ENCODE assay signal across 10 cellular contexts in genomic region chr6:146289816-146290588, GRCh38.
DNase-seq lines count a peak whose midpoint lies in the region; ATAC-seq and TF ChIP-seq lines count a peak whose summit lies in the region.
"Had no signal": no experiment of that assay in that cellular context is flagged by ENCODE, and none has a peak within 500 bp of the region (broad histone marks: within the 10 kb centered on the region; RNA-seq: fewer than 3 reads in every experiment).

No MANE protein-coding gene starts in this region.

- WGBS in IMR-90 (ENCODE audit: extremely low coverage in 2 of 2, insufficient read length in 1 of 2), 2 experiments: no CpG with 5 or more reads among the region's 5 CpGs

- H3K79me1 ChIP-seq in IMR-90 (ENCODE audit: low read depth in 1 of 2, low read length in 2 of 2): no peaks in the 10 kb centered on the region

- H4K5ac ChIP-seq in IMR-90 (ENCODE audit: low read depth, low read length): no peak overlapping the region

- H4K8ac ChIP-seq in IMR-90 (ENCODE audit: low read depth in 2 of 2, low read length in 2 of 2): no peak overlapping the region

- no peaks in the 10 kb centered on the region for H3K79me2 ChIP-seq in OCI-LY7 (ENCODE audit: insufficient read depth, low read depth, low read length)

- no peaks in the 10 kb centered on the region for H3K4me1 Mint-ChIP-seq in activated T-helper 1 cell treated with anti-CD3 and anti-CD28 coated beads, Interleukin-12 subunit alpha, Interleukin-12 subunit beta, Interleukin-2, Interleukin-4 antibody, amounts not matched to agents 30 ng/mL and 10 ng/mL and 1 ng/mL, durations not matched to agents 14 hours and 24 hours and 36 hours (ENCODE audit: low read depth)

- H3K36me3 ChIP-seq in IMR-90 (ENCODE audit: control insufficient read depth, insufficient read depth, low read length): no peaks in the 10 kb centered on the region
- H3K36me3 ChIP-seq in OCI-LY7 (ENCODE audit: insufficient read depth, low read length): no peaks in the 10 kb centered on the region
- H3K36me3 ChIP-seq: prostate gland had no signal

- H2BK5ac ChIP-seq in IMR-90 (ENCODE audit: low read depth, low read length, poor library complexity, severe bottlenecking): no peak overlapping the region

- BruUV-seq in IMR-90 (replicated peaks; lab: Mats Ljungman, UMichigan) (no TSS peak), OCI-LY7 (replicated peaks; lab: Mats Ljungman, UMichigan) (no TSS peak)

- H3K4me2 ChIP-seq in IMR-90 (ENCODE audit: low read depth, low read length) (no peak overlapping the region), OCI-LY7 (ENCODE audit: low read length) (no peak overlapping the region)
- H3K4me2 ChIP-seq: PC-9 had no signal

- no peak overlapping the region for H3K18ac ChIP-seq in IMR-90 (ENCODE audit: low read depth, low read length)

- DNase-seq in AG20443 (ENCODE audit: low spot score) (peak; percentile 71), IMR-90 (peak; percentile 52), astrocyte of the hippocampus (ENCODE audit: low read depth, low spot score) (peak; percentile 35), kidney tubule cell (ENCODE audit: low spot score) (peak; percentile 60), OCI-LY7 (ENCODE audit: low spot score) (no peak)
- DNase-seq in activated T-helper 1 cell treated with anti-CD3 and anti-CD28 coated beads, Interleukin-12 subunit alpha, Interleukin-12 subunit beta, Interleukin-2, Interleukin-4 antibody, amounts not matched to agents 30 ng/mL and 10 ng/mL and 1 ng/mL, durations not matched to agents 14 hours and 24 hours and 36 hours (ENCODE audit: low spot score): no peak
- DNase-seq: PC-9 had no signal

- H3K4me3 ChIP-seq in IMR-90 (ENCODE audit: insufficient read depth, low read depth, low read length): no peak overlapping the region
- H3K4me3 ChIP-seq in OCI-LY7 (ENCODE audit: low read depth, low read length, poor library complexity, severe bottlenecking): no peak overlapping the region
- H3K4me3 ChIP-seq: PC-9, prostate gland had no signal

- H3K27ac ChIP-seq in IMR-90 (ENCODE audit: insufficient read depth, low read length): no peak overlapping the region
- no peak overlapping the region for H3K27ac ChIP-seq in OCI-LY7 (ENCODE audit: low read depth, low read length, poor library complexity, severe bottlenecking)
- H3K27ac ChIP-seq: PC-9, prostate gland had no signal

- in situ Hi-C loops in IMR-90 (cut with MboI; ENCODE audit: low sequenced_read_pairs): no loop called here

- H3K14ac ChIP-seq in IMR-90 (replicated peaks; ENCODE audit: low read depth, low read length): no peak overlapping the region

- POLR2A ChIA-PET in IMR-90 (lab: Charles Lee; ENCODE audit: unreplicated experiment): no interaction called here
- POLR2A ChIA-PET in OCI-LY7 (lab: Charles Lee): interaction anchor here (0.7 kb wide), 1 partner anchor 10 kb away, joined by 3 read pairs; no protein-coding TSS in a partner anchor

- intact Hi-C loops in IMR-90 (cut with micrococcal nuclease) (no loop called here), OCI-LY7 (cut with micrococcal nuclease; ENCODE audit: unreplicated experiment) (no loop called here)
- intact Hi-C loops in activated T-helper 1 cell treated with anti-CD3 and anti-CD28 coated beads, Interleukin-12 subunit alpha, Interleukin-12 subunit beta, Interleukin-2, Interleukin-4 antibody, amounts not matched to agents 30 ng/mL and 10 ng/mL and 1 ng/mL, durations not matched to agents 14 hours and 24 hours and 36 hours (cut with micrococcal nuclease): no loop called here

- TF ChIP-seq POLR2A in IMR-90 (IDR thresholded peaks at IDR 0.05; ENCODE audit: low read depth, low read length): no peak

- H2AK9ac ChIP-seq in IMR-90 (replicated peaks; ENCODE audit: low read depth, low read length, poor library complexity): no peak overlapping the region

- TF ChIP-seq CTCF in IMR-90 (conservative IDR thresholded peaks at IDR 0.05; ENCODE audit: low read depth, low read length) (no peak), OCI-LY7 (conservative IDR thresholded peaks at IDR 0.05; ENCODE audit: low read length) (no peak)

- CTCF ChIA-PET in IMR-90 (lab: Yijun Ruan, JAX) (no interaction called here), OCI-LY7 (lab: Charles Lee; ENCODE audit: unreplicated experiment) (no interaction called here)

- H3K9me3 ChIP-seq in IMR-90 (ENCODE audit: control insufficient read depth, insufficient read depth, low read length) (no peaks in the 10 kb centered on the region), OCI-LY7 (ENCODE audit: low read length) (no peaks in the 10 kb centered on the region)
- H3K9me3 ChIP-seq: prostate gland had no signal

- H4K20me1 ChIP-seq in IMR-90 (ENCODE audit: insufficient read depth, low read length): no peaks in the 10 kb centered on the region
- no peaks in the 10 kb centered on the region for H4K20me1 ChIP-seq in OCI-LY7 (ENCODE audit: insufficient read depth, low read length)

- H3K56ac ChIP-seq in IMR-90 (ENCODE audit: extremely low read depth, insufficient read depth, low read length): no peak overlapping the region

- no peaks in the 10 kb centered on the region for H3K36me3 Mint-ChIP-seq in activated T-helper 1 cell treated with anti-CD3 and anti-CD28 coated beads, Interleukin-12 subunit alpha, Interleukin-12 subunit beta, Interleukin-2, Interleukin-4 antibody, amounts not matched to agents 30 ng/mL and 10 ng/mL and 1 ng/mL, durations not matched to agents 14 hours and 24 hours and 36 hours (ENCODE audit: low read depth)

- no peak overlapping the region for H3K23ac ChIP-seq in IMR-90 (ENCODE audit: low read depth, low read length)

- H3K27me3 ChIP-seq in IMR-90 (ENCODE audit: control insufficient read depth, insufficient read depth, low read length): no peaks in the 10 kb centered on the region

- no peak overlapping the region for H3K4me3 Mint-ChIP-seq in activated T-helper 1 cell treated with anti-CD3 and anti-CD28 coated beads, Interleukin-12 subunit alpha, Interleukin-12 subunit beta, Interleukin-2, Interleukin-4 antibody, amounts not matched to agents 30 ng/mL and 10 ng/mL and 1 ng/mL, durations not matched to agents 14 hours and 24 hours and 36 hours

- H3K27ac Mint-ChIP-seq in activated T-helper 1 cell treated with anti-CD3 and anti-CD28 coated beads, Interleukin-12 subunit alpha, Interleukin-12 subunit beta, Interleukin-2, Interleukin-4 antibody, amounts not matched to agents 30 ng/mL and 10 ng/mL and 1 ng/mL, durations not matched to agents 14 hours and 24 hours and 36 hours: no peak overlapping the region

- TF ChIP-seq RAD21 in IMR-90 (IDR thresholded peaks at IDR 0.05; ENCODE audit: low read length): no peak

- H3K4ac ChIP-seq in IMR-90 (ENCODE audit: low read depth, low read length): no peak overlapping the region

- no peaks in the 10 kb centered on the region for H3K9me3 Mint-ChIP-seq in activated T-helper 1 cell treated with anti-CD3 and anti-CD28 coated beads, Interleukin-12 subunit alpha, Interleukin-12 subunit beta, Interleukin-2, Interleukin-4 antibody, amounts not matched to agents 30 ng/mL and 10 ng/mL and 1 ng/mL, durations not matched to agents 14 hours and 24 hours and 36 hours

- no peak overlapping the region for H2BK120ac ChIP-seq in IMR-90 (ENCODE audit: low read depth, low read length)

- H3K9me1 ChIP-seq in IMR-90 (ENCODE audit: insufficient read depth, low read length): no peaks in the 10 kb centered on the region

- no peak overlapping the region for H4K91ac ChIP-seq in IMR-90 (ENCODE audit: insufficient read depth, low read depth, low read length)

- H3K9me2 ChIP-seq in OCI-LY7 (ENCODE audit: insufficient read depth, low read length): no peaks in the 10 kb centered on the region

- H3K27me3 Mint-ChIP-seq in activated T-helper 1 cell treated with anti-CD3 and anti-CD28 coated beads, Interleukin-12 subunit alpha, Interleukin-12 subunit beta, Interleukin-2, Interleukin-4 antibody, amounts not matched to agents 30 ng/mL and 10 ng/mL and 1 ng/mL, durations not matched to agents 14 hours and 24 hours and 36 hours (ENCODE audit: insufficient read depth): no peaks in the 10 kb centered on the region

- H2BK15ac ChIP-seq in IMR-90 (ENCODE audit: low read depth, low read length): no peak overlapping the region

- ATAC-seq in IMR-90 (ENCODE audit: low read depth) (no peak), GM21825 (IDR thresholded peaks at IDR 0.05; ENCODE audit: unreplicated experiment) (no peak), GM21529 (IDR thresholded peaks at IDR 0.05; ENCODE audit: unreplicated experiment) (no peak)

- no peak overlapping the region for H3K9ac ChIP-seq in IMR-90 (ENCODE audit: low read depth, low read length)

- dilution Hi-C loops in IMR-90 (cut with HindIII; ENCODE audit: low sequenced_read_pairs, unreplicated experiment): no loop called here

- H3K4me1 ChIP-seq in IMR-90 (ENCODE audit: control insufficient read depth, insufficient read depth, low read length) (no peaks in the 10 kb centered on the region), OCI-LY7 (ENCODE audit: insufficient read depth, low read length, poor library complexity, severe bottlenecking) (no peaks in the 10 kb centered on the region)
- H3K4me1 ChIP-seq: prostate gland had no signal

- no peak overlapping the region for H2AK5ac ChIP-seq in IMR-90 (ENCODE audit: low read depth, low read length)

- H2AFZ ChIP-seq in IMR-90 (replicated peaks; ENCODE audit: low read length, poor library complexity): no peak overlapping the region
- no peak overlapping the region for H2AFZ ChIP-seq in OCI-LY7 (ENCODE audit: low read length)
- H2AFZ ChIP-seq: PC-9 had no signal

- H2BK20ac ChIP-seq in IMR-90 (ENCODE audit: low read depth, low read length): no peak overlapping the region

TF ChIP-seq in IMR-90, 13 proteins besides CTCF, POLR2A, EP300 and RAD21:
- TF ChIP-seq MAFK (IDR thresholded peaks at IDR 0.05; ENCODE audit: low read depth, low read length) (no peak), BHLHE40 (IDR thresholded peaks at IDR 0.05; ENCODE audit: low read depth, low read length) (0 out of 2 replicates have a peak, but pooled peaks have one; percentile 6)

Comparison
In these comparisons a context has a peak if more than half of its experiments do, and no peak if none do; other contexts are left out.
1. DNase-seq: peak in AG20443 (single experiment), IMR-90 (single experiment), astrocyte of the hippocampus (single experiment) and kidney tubule cell (single experiment); none in activated T-helper 1 cell treated with anti-CD3 and anti-CD28 coated beads, Interleukin-12 subunit alpha, Interleukin-12 subunit beta, Interleukin-2, Interleukin-4 antibody, amounts not matched to agents 30 ng/mL and 10 ng/mL and 1 ng/mL, durations not matched to agents 14 hours and 24 hours and 36 hours (single experiment) and OCI-LY7 (single experiment).